8 cellular contexts compared by ENCODE assay signal in genomic region chr15:57866149-57866736, GRCh38.
DNase-seq lines count a peak whose midpoint lies in the region; ATAC-seq, FAIRE-seq and TF ChIP-seq lines count a peak whose summit lies in the region.

No MANE protein-coding gene starts in this region.

- H3K27me3 Mint-ChIP-seq in mesothelial cell of epicardium (ENCODE audit: low read depth), result peaks cover 33% of the 10 kb centered on the region

- POLR2A ChIA-PET in A549 (lab: Yijun Ruan, JAX), result no interaction called here

- CTCF ChIA-PET in A549 (lab: Yijun Ruan, JAX), result interaction anchor here (0.6 to 3.7 kb wide), 31 partner anchors 9 to 1332 kb away, joined by 3 to 27 read pairs (median 3); partner anchors contain the start of gene ALDH1A2

- H3K27ac ChIP-seq in A549 (no peak overlapping the region), thoracic aorta (no peak overlapping the region)

- 11% methylated on average over 7 of the region's 7 CpGs for WGBS in A549 (ENCODE audit: missing lambda C conversion rate)

- ATAC-seq in A549, result peak; percentile 72 to 89
- no peak for ATAC-seq in thoracic aorta (ENCODE audit: insufficient number of reproducible peaks, low FRiP score, low read depth)
- ATAC-seq in GM18873 (IDR thresholded peaks at IDR 0.05; ENCODE audit: low FRiP score, unreplicated experiment), result no peak

- H3K36me3 ChIP-seq in thoracic aorta, result no peaks in the 10 kb centered on the region

- H3K27me3 ChIP-seq in thoracic aorta (replicated peaks; ENCODE audit: insufficient read depth), result no peaks in the 10 kb centered on the region

- TF ChIP-seq CTCF in A549 (IDR thresholded peaks at IDR 0.05), result peak; percentile 83
- TF ChIP-seq CTCF in GM12874 (IDR thresholded peaks at IDR 0.05; ENCODE audit: insufficient read depth, low read depth, low read length), result peak; percentile 79
- TF ChIP-seq CTCF in mesothelial cell of epicardium (IDR thresholded peaks at IDR 0.05; ENCODE audit: unreplicated experiment), result peak; percentile 39
- TF ChIP-seq CTCF in thoracic aorta (IDR thresholded peaks at IDR 0.05), result peak; percentile 49

- no peak for TF ChIP-seq POLR2A in A549 (IDR thresholded peaks at IDR 0.05; ENCODE audit: low read length)

- H3K36me3 Mint-ChIP-seq in mesothelial cell of epicardium, result no peaks in the 10 kb centered on the region

- no peak overlapping the region for H3K4me2 ChIP-seq in A549

- no peak for FAIRE-seq in A549 (lab: Jason Lieb, UNC)

- TF ChIP-seq RAD21 in A549 (conservative IDR thresholded peaks at IDR 0.05 in 1 of 2, IDR thresholded peaks at IDR 0.05 in 1 of 2), result peak; percentile 59 to 63

- no peak overlapping the region for H3K27ac Mint-ChIP-seq in mesothelial cell of epicardium

- no peaks in the 10 kb centered on the region for H3K9me3 Mint-ChIP-seq in mesothelial cell of epicardium

- no peak overlapping the region for H3K4me3 Mint-ChIP-seq in mesothelial cell of epicardium

- DNase-seq in A549 (ENCODE audit: low read depth in 1 of 2, low spot score in 1 of 2), result peak; percentile 53 to 58
- DNase-seq in NCI-H1694 (lab: John Stamatoyannopoulos, UW), result peak; percentile 61
- DNase-seq in activated CD4-positive, CD25-positive, alpha-beta regulatory T cell treated with anti-CD3 and anti-CD28 coated beads, Interleukin-2, amount 50 U/mL, for 72 hours, result peak; percentile 56
- peak; percentile 65 for DNase-seq in ecto neural progenitor cell (ENCODE audit: low spot score)
- peak in 1 of 2 experiments; percentile 59 for DNase-seq in mesothelial cell of epicardium (ENCODE audit: low spot score in 2 of 2, unreplicated experiment in 2 of 2)
- no peak for DNase-seq in thoracic aorta (ENCODE audit: low spot score)

- no peak overlapping the region for H3K4me3 ChIP-seq in A549
- no peak overlapping the region for H3K4me3 ChIP-seq in thoracic aorta

- no peaks in the 10 kb centered on the region for H3K4me1 Mint-ChIP-seq in mesothelial cell of epicardium

- H3K9me3 ChIP-seq in A549 (0 out of 3 replicates have a peak, but pooled peaks cover 4% of the 10 kb centered on the region), thoracic aorta (no peaks in the 10 kb centered on the region)

- TF ChIP-seq EP300 in A549 (IDR thresholded peaks at IDR 0.05), result no peak

- H3K4me1 ChIP-seq in A549 (no peaks in the 10 kb centered on the region), thoracic aorta (ENCODE audit: control insufficient read depth in 1 of 2, low read depth in 2 of 2) (no peaks in the 10 kb centered on the region)

TF ChIP-seq in A549, 52 proteins besides CTCF, POLR2A, EP300 and RAD21:
- no peak for TF ChIP-seq CEBPB (IDR thresholded peaks at IDR 0.05)
- no peak for TF ChIP-seq NFE2L2 (conservative IDR thresholded peaks at IDR 0.05; ENCODE audit: low read length)
- TF ChIP-seq JUN (IDR thresholded peaks at IDR 0.05), result no peak
- TF ChIP-seq SMC3 (IDR thresholded peaks at IDR 0.05), result peak; percentile 85
- no peak for TF ChIP-seq HES2 (IDR thresholded peaks at IDR 0.05)

Comparison
In these comparisons a context has a peak if more than half of its experiments do, and no peak if none do; other contexts are left out.
1. ATAC-seq: peak in A549 (2 of 2); none in thoracic aorta (single experiment) and GM18873 (single experiment).
2. Peak in every context shown above with its lines, with median percentiles within 50 percentile points of each other: CTCF ChIP-seq.